Comparison of ENCODE assay signal across 9 cellular contexts in genomic region chr5:44862808-44863207, GRCh38. TPM values are rescaled to one million over a fixed set of nuclear protein-coding genes. Genes with fewer than 3 reads are reported as not detected.
A peak's percentile ranks its signal among the peaks of the same experiment; 100 is the strongest.
DNase-seq lines count a peak whose midpoint lies in the region; ATAC-seq and TF ChIP-seq lines count a peak whose summit lies in the region.
"Had no signal": no experiment of that assay in that cellular context is flagged by ENCODE, and none has a peak within 500 bp of the region (broad histone marks: within the 10 kb centered on the region; RNA-seq: fewer than 3 reads in every experiment).

No MANE protein-coding gene starts in this region.

- TF ChIP-seq POLR2A in thyroid gland (IDR thresholded peaks at IDR 0.05) = no peak

- H3K27ac Mint-ChIP-seq in activated CD8-positive, alpha-beta T cell treated with anti-CD3 and anti-CD28 coated beads for 36 hours = no peak overlapping the region
- H3K27ac Mint-ChIP-seq in activated CD8-positive, alpha-beta T cell treated with anti-CD3 and anti-CD28 coated beads, Interleukin-2, amount 10 ng/mL, durations not matched to agents 7 days and 5 days = no peak overlapping the region
- H3K27ac Mint-ChIP-seq: activated naive CD4-positive, alpha-beta T cell treated with anti-CD3 and anti-CD28 coated beads, Interleukin-2, amount 50 U/mL, for 24 hours had no signal

- H3K9me3 ChIP-seq in thyroid gland = no peaks in the 10 kb centered on the region

- H3K9me3 Mint-ChIP-seq in activated CD8-positive, alpha-beta T cell treated with anti-CD3 and anti-CD28 coated beads for 36 hours = no peaks in the 10 kb centered on the region
- H3K9me3 Mint-ChIP-seq in activated CD8-positive, alpha-beta T cell treated with anti-CD3 and anti-CD28 coated beads, Interleukin-2, amount 10 ng/mL, durations not matched to agents 7 days and 5 days (ENCODE audit: insufficient read depth) = no peaks in the 10 kb centered on the region
- H3K9me3 Mint-ChIP-seq: activated naive CD4-positive, alpha-beta T cell treated with anti-CD3 and anti-CD28 coated beads, Interleukin-2, amount 50 U/mL, for 24 hours had no signal

- in situ Hi-C loops in astrocyte of the spinal cord (cut with HindIII; ENCODE audit: low sequenced_read_pairs) = no loop called here

- peak; percentile 22 for TF ChIP-seq CTCF in activated CD8-positive, alpha-beta T cell treated with anti-CD3 and anti-CD28 coated beads for 36 hours (IDR thresholded peaks at IDR 0.05)
- peak; percentile 49 for TF ChIP-seq CTCF in astrocyte of the spinal cord (IDR thresholded peaks at IDR 0.05; ENCODE audit: low read depth, low read length)
- TF ChIP-seq CTCF in thyroid gland (IDR thresholded peaks at IDR 0.05) = peak in 4 of 6 experiments; percentile 18 to 45 (median 31)

- no peaks in the 10 kb centered on the region for H3K4me1 ChIP-seq in thyroid gland

- H3K4me1 Mint-ChIP-seq in activated CD8-positive, alpha-beta T cell treated with anti-CD3 and anti-CD28 coated beads for 36 hours (ENCODE audit: low read depth) = no peaks in the 10 kb centered on the region
- H3K4me1 Mint-ChIP-seq in activated CD8-positive, alpha-beta T cell treated with anti-CD3 and anti-CD28 coated beads, Interleukin-2, amount 10 ng/mL, durations not matched to agents 7 days and 5 days (ENCODE audit: low read depth) = no peaks in the 10 kb centered on the region
- H3K4me1 Mint-ChIP-seq: activated naive CD4-positive, alpha-beta T cell treated with anti-CD3 and anti-CD28 coated beads, Interleukin-2, amount 50 U/mL, for 24 hours had no signal

- POLR2A ChIA-PET in activated CD8-positive, alpha-beta T cell treated with anti-CD3 and anti-CD28 coated beads for 36 hours (lab: Charles Lee) = no interaction called here
- POLR2A ChIA-PET in activated CD8-positive, alpha-beta T cell treated with anti-CD3 and anti-CD28 coated beads, Interleukin-2, amount 10 ng/mL, durations not matched to agents 7 days and 5 days (lab: Charles Lee) = no interaction called here

- WGBS in thyroid gland, 2 donors = 47 to 66% methylated on average over 1 of the region's 1 CpG

- no peak for DNase-seq in activated CD8-positive, alpha-beta T cell treated with anti-CD3 and anti-CD28 coated beads for 36 hours
- no peak for DNase-seq in activated CD8-positive, alpha-beta T cell treated with anti-CD3 and anti-CD28 coated beads, Interleukin-2, amount 10 ng/mL, durations not matched to agents 7 days and 5 days
- DNase-seq in astrocyte of the spinal cord (ENCODE audit: low read depth, low spot score) (peak; percentile 44), thyroid gland (no peak), posterior cingulate gyrus (no peak), NCI-H1092 (lab: John Stamatoyannopoulos, UW) (no peak)

- H3K4me3 ChIP-seq in astrocyte of the spinal cord (ENCODE audit: low read depth, low read length) (no peak overlapping the region), thyroid gland (replicated peaks in 1 of 3) (no peak overlapping the region)

- intact Hi-C loops in activated CD8-positive, alpha-beta T cell treated with anti-CD3 and anti-CD28 coated beads for 36 hours (cut with micrococcal nuclease) = no loop called here
- intact Hi-C loops in thyroid gland (cut with DNase I) (no loop called here), posterior cingulate gyrus (cut with DNase I) (no loop called here)

- H3K27me3 Mint-ChIP-seq in activated CD8-positive, alpha-beta T cell treated with anti-CD3 and anti-CD28 coated beads for 36 hours = peaks cover 7% of the 10 kb centered on the region
- peaks cover 7% of the 10 kb centered on the region for H3K27me3 Mint-ChIP-seq in activated CD8-positive, alpha-beta T cell treated with anti-CD3 and anti-CD28 coated beads, Interleukin-2, amount 10 ng/mL, durations not matched to agents 7 days and 5 days (ENCODE audit: low read depth)

- CTCF ChIA-PET in activated CD8-positive, alpha-beta T cell treated with anti-CD3 and anti-CD28 coated beads for 36 hours (lab: Charles Lee) = interaction anchor here (1.3 to 1.9 kb wide), 3 partner anchors 13 to 290 kb away, joined by 3 to 5 read pairs (median 3); no protein-coding TSS in a partner anchor
- CTCF ChIA-PET in activated CD8-positive, alpha-beta T cell treated with anti-CD3 and anti-CD28 coated beads, Interleukin-2, amount 10 ng/mL, durations not matched to agents 7 days and 5 days (lab: Charles Lee) = interaction anchor here (1.1 kb wide), 1 partner anchor 9 kb away, joined by 3 read pairs; no protein-coding TSS in a partner anchor

- H3K27ac ChIP-seq in thyroid gland = no peak overlapping the region

- no peaks in the 10 kb centered on the region for H3K36me3 Mint-ChIP-seq in activated CD8-positive, alpha-beta T cell treated with anti-CD3 and anti-CD28 coated beads for 36 hours (ENCODE audit: low read depth)
- no peaks in the 10 kb centered on the region for H3K36me3 Mint-ChIP-seq in activated CD8-positive, alpha-beta T cell treated with anti-CD3 and anti-CD28 coated beads, Interleukin-2, amount 10 ng/mL, durations not matched to agents 7 days and 5 days (ENCODE audit: low read depth)
- H3K36me3 Mint-ChIP-seq: activated naive CD4-positive, alpha-beta T cell treated with anti-CD3 and anti-CD28 coated beads, Interleukin-2, amount 50 U/mL, for 24 hours had no signal

- no peak overlapping the region for H3K4me3 Mint-ChIP-seq in activated CD8-positive, alpha-beta T cell treated with anti-CD3 and anti-CD28 coated beads for 36 hours
- H3K4me3 Mint-ChIP-seq in activated CD8-positive, alpha-beta T cell treated with anti-CD3 and anti-CD28 coated beads, Interleukin-2, amount 10 ng/mL, durations not matched to agents 7 days and 5 days = no peak overlapping the region
- H3K4me3 Mint-ChIP-seq: activated naive CD4-positive, alpha-beta T cell treated with anti-CD3 and anti-CD28 coated beads, Interleukin-2, amount 50 U/mL, for 24 hours had no signal

- ATAC-seq in activated CD8-positive, alpha-beta T cell treated with anti-CD3 and anti-CD28 coated beads for 36 hours = no peak
- ATAC-seq in activated CD8-positive, alpha-beta T cell treated with anti-CD3 and anti-CD28 coated beads, Interleukin-2, amount 10 ng/mL, durations not matched to agents 7 days and 5 days = no peak
- ATAC-seq in HG03342 (IDR thresholded peaks at IDR 0.05; ENCODE audit: unreplicated experiment) = peak; percentile 61
- no peak for ATAC-seq in HG03571 (IDR thresholded peaks at IDR 0.05; ENCODE audit: unreplicated experiment)

- no peaks in the 10 kb centered on the region for H3K36me3 ChIP-seq in thyroid gland

- no peaks in the 10 kb centered on the region for H3K27me3 ChIP-seq in thyroid gland

RNA-seq across cellular contexts. Expression of gene MRPS30, which starts 54.1 kb away (rescaled TPM):
- 10 to 100 TPM; 60.1 to 62.1 TPM for total RNA-seq in activated CD8-positive, alpha-beta T cell treated with anti-CD3 and anti-CD28 coated beads for 36 hours
- total RNA-seq in activated CD8-positive, alpha-beta T cell treated with anti-CD3 and anti-CD28 coated beads, Interleukin-2, amount 10 ng/mL, durations not matched to agents 7 days and 5 days = 10 to 100 TPM; 38.2 to 38.9 TPM
- 100 to 1,000 TPM in 3 of 4 donors, 10 to 100 TPM in 1; 98.0 to 134 (median 116) TPM for total RNA-seq in thyroid gland
